ENCODE assay signal across 20 cellular contexts in genomic region chr2:94997981-94998920, GRCh38. TPM values are rescaled to one million over a fixed set of nuclear protein-coding genes. Genes with fewer than 3 reads are reported as not detected.
DNase-seq lines count a peak whose midpoint lies in the region; ATAC-seq and TF ChIP-seq lines count a peak whose summit lies in the region.
"Had no signal": no experiment of that assay in that cellular context is flagged by ENCODE, and none has a peak within 500 bp of the region (broad histone marks: within the 10 kb centered on the region; RNA-seq: fewer than 3 reads in every experiment).

No MANE protein-coding gene starts in this region.

- in situ Hi-C loops in T47D (cut with HindIII; ENCODE audit: low pct_unique_long_range_greater_than_20kb, low sequenced_read_pairs) (no loop called here), GM13976 (cut with MboI; ENCODE audit: low sequenced_read_pairs, unreplicated experiment) (no loop called here)

- H3K36me3 ChIP-seq in esophagus (ENCODE audit: control insufficient read depth in 2 of 2, insufficient read depth in 2 of 2, low read length in 1 of 2) (no peaks in the 10 kb centered on the region), left lung (no peaks in the 10 kb centered on the region), thymus (ENCODE audit: control insufficient read depth, insufficient read depth) (no peaks in the 10 kb centered on the region)
- H3K36me3 ChIP-seq: brain microvascular endothelial cell, HAP-1 had no signal

- peaks cover 0 to 4% of the 10 kb centered on the region in 2 donors for H3K9me3 ChIP-seq in esophagus (ENCODE audit: control insufficient read depth in 2 of 2, insufficient read depth in 1 of 2, low read depth in 1 of 2, low read length in 1 of 2)
- H3K9me3 ChIP-seq in left lung, result no peaks in the 10 kb centered on the region
- H3K9me3 ChIP-seq in thymus (ENCODE audit: control insufficient read depth), result no peaks in the 10 kb centered on the region
- H3K9me3 ChIP-seq: HAP-1 had no signal

- H3K27ac ChIP-seq in esophagus (ENCODE audit: low read depth in 2 of 2, low read length in 1 of 2), result peak overlapping the region; percentile 14 to 16
- H3K27ac ChIP-seq in left lung, result no peak overlapping the region
- H3K27ac ChIP-seq in thymus (ENCODE audit: low read depth), result no peak overlapping the region
- H3K27ac ChIP-seq: brain microvascular endothelial cell had no signal

- peaks cover 11% of the 10 kb centered on the region for H3K36me3 Mint-ChIP-seq in MCF 10A (ENCODE audit: insufficient read depth, unreplicated experiment)

- no TSS peak for BruUV-seq in MCF 10A (replicated peaks; lab: Mats Ljungman, UMichigan)

- CTCF ChIA-PET in MCF 10A (lab: Yijun Ruan, JAX), result no interaction called here

- no peaks in the 10 kb centered on the region for H3K4me1 ChIP-seq in esophagus (ENCODE audit: control insufficient read depth in 2 of 2, insufficient read depth in 2 of 2, low read length in 1 of 2)
- H3K4me1 ChIP-seq in left lung, result no peaks in the 10 kb centered on the region
- H3K4me1 ChIP-seq in thymus (ENCODE audit: control insufficient read depth, insufficient read depth, low read length), result peaks cover 11% of the 10 kb centered on the region
- H3K4me1 ChIP-seq: HAP-1 had no signal

- H3K27me3 Mint-ChIP-seq in MCF 10A (ENCODE audit: insufficient read depth, unreplicated experiment), result peaks cover 33% of the 10 kb centered on the region

- POLR2A ChIA-PET in MCF 10A (lab: Yijun Ruan, JAX), result no interaction called here

- WGBS in esophagus, 2 donors, result 18 to 21% methylated on average over 49 to 53 of the region's 53 CpGs
- 25% methylated on average over 53 of the region's 53 CpGs for WGBS in thymus

- intact Hi-C loops in MCF 10A (cut with micrococcal nuclease), result no loop called here
- intact Hi-C loops in left lung (cut with DNase I), result no loop called here

- H3K4me3 Mint-ChIP-seq in MCF 10A (ENCODE audit: unreplicated experiment), result no peak overlapping the region
- H3K4me3 Mint-ChIP-seq: activated CD4-positive, alpha-beta T cell treated with anti-CD3 and anti-CD28 coated beads, Interleukin-2, amount 10 ng/mL, durations not matched to agents 7 days and 5 days; T-helper 1 cell treated with Interleukin-12 subunit alpha and Interleukin-12 subunit beta and Interleukin-4 antibody, amounts not matched to agents 30 μg/mL and 1 μg/mL, for 36 hours had no signal

- H3K27ac Mint-ChIP-seq in MCF 10A (ENCODE audit: low read depth, unreplicated experiment), result no peak overlapping the region
- H3K27ac Mint-ChIP-seq: activated CD4-positive, alpha-beta T cell treated with anti-CD3 and anti-CD28 coated beads, Interleukin-2, amount 10 ng/mL, durations not matched to agents 7 days and 5 days; T-helper 1 cell treated with Interleukin-12 subunit alpha and Interleukin-12 subunit beta and Interleukin-4 antibody, amounts not matched to agents 30 μg/mL and 1 μg/mL, for 36 hours had no signal

- no peak for TF ChIP-seq CTCF in MCF 10A (IDR thresholded peaks at IDR 0.05; ENCODE audit: unreplicated experiment)
- TF ChIP-seq CTCF in left lung (IDR thresholded peaks at IDR 0.05), result no peak
- no peak for TF ChIP-seq CTCF in GM13976 (IDR thresholded peaks at IDR 0.05; ENCODE audit: borderline replicate concordance, control extremely low read depth, extremely low read depth, insufficient read depth, missing control alignments)

- no peaks in the 10 kb centered on the region for H3K9me3 Mint-ChIP-seq in MCF 10A (ENCODE audit: unreplicated experiment)
- H3K9me3 Mint-ChIP-seq: activated CD4-positive, alpha-beta T cell treated with anti-CD3 and anti-CD28 coated beads, Interleukin-2, amount 10 ng/mL, durations not matched to agents 7 days and 5 days; T-helper 1 cell treated with Interleukin-12 subunit alpha and Interleukin-12 subunit beta and Interleukin-4 antibody, amounts not matched to agents 30 μg/mL and 1 μg/mL, for 36 hours had no signal

- peak; percentile 73 for ATAC-seq in left lung
- ATAC-seq in GM18867 (IDR thresholded peaks at IDR 0.05; ENCODE audit: unreplicated experiment), result no peak

- H3K4me3 ChIP-seq in esophagus (ENCODE audit: low read depth in 1 of 2, low read length in 2 of 2), result peak overlapping the region; percentile 34 to 39
- no peak overlapping the region for H3K4me3 ChIP-seq in left lung
- peak overlapping the region; percentile 47 for H3K4me3 ChIP-seq in thymus (ENCODE audit: low read length)
- H3K4me3 ChIP-seq: HAP-1 had no signal

- no peaks in the 10 kb centered on the region for H3K4me1 Mint-ChIP-seq in MCF 10A (ENCODE audit: insufficient read depth, unreplicated experiment)
- H3K4me1 Mint-ChIP-seq: activated CD4-positive, alpha-beta T cell treated with anti-CD3 and anti-CD28 coated beads, Interleukin-2, amount 10 ng/mL, durations not matched to agents 7 days and 5 days had no signal

- H3K27me3 ChIP-seq in esophagus (ENCODE audit: control insufficient read depth in 1 of 2, insufficient read depth in 2 of 2, low read length in 2 of 2) (no peaks in the 10 kb centered on the region), left lung (peaks cover 0 to 34% of the 10 kb centered on the region in 2 donors), thymus (ENCODE audit: control insufficient read depth, insufficient read depth) (no peaks in the 10 kb centered on the region)

- DNase-seq in T47D (ENCODE audit: low read depth in 1 of 2, low spot score in 1 of 2) (peak; percentile 35 to 89), MCF 10A (ENCODE audit: unreplicated experiment) (no peak), left lung (peak in 1 of 2 donors; percentile 28), NCI-H524 treated with DMSO at 0.1 percent for 48 hours (lab: John Stamatoyannopoulos, UW) (no peak), GM13976 (ENCODE audit: low spot score) (no peak)
- DNase-seq: activated CD4-positive, alpha-beta T cell treated with anti-CD3 and anti-CD28 coated beads, Interleukin-2, amount 10 ng/mL, durations not matched to agents 7 days and 5 days; activated gamma-delta T cell treated with Interleukin-2 at 50 U/mL for 16 hours; brain microvascular endothelial cell; Kasumi-1; NCI-H187 treated with DMSO at 0.1 percent for 48 hours; NCI-H524; RPMI8226; stimulated activated CD4-positive, alpha-beta T cell treated with anti-CD3 and anti-CD28 coated beads, Interleukin-12 subunit alpha, Interleukin-12 subunit beta, amount 100 ng/mL, for 4 hours had no signal

RNA-seq across cellular contexts. Expression of gene MAL, which starts 27.3 kb away (rescaled TPM):
- not detected in 2 replicates for total RNA-seq in MCF 10A (2022)
- 1,000 to 10,000 TPM; 1,481 to 3,581 TPM for polyA plus RNA-seq in esophagus
- 10 to 100 TPM in 1 of 2 donors, 1 to 10 TPM in 1; 1.8 to 13.6 TPM for total RNA-seq in left lung
- 143 TPM for polyA plus RNA-seq in thymus
- total RNA-seq: liver, temporal lobe had no signal

Comparison
In these comparisons a context has a peak if more than half of its experiments do, and no peak if none do; other contexts are left out.
1. DNase-seq: peak in T47D (2 of 2); none in MCF 10A (single experiment), NCI-H524 treated with DMSO at 0.1 percent for 48 hours (single experiment) and GM13976 (single experiment).
2. H3K27ac ChIP-seq: peak in esophagus (2 of 2); none in left lung (0 of 2) and thymus (single experiment).
3. H3K4me3 ChIP-seq: peak in esophagus (2 of 2) and thymus (single experiment); none in left lung (0 of 2).